15 cellular contexts compared by ENCODE assay signal in the genomic region with DNA sequence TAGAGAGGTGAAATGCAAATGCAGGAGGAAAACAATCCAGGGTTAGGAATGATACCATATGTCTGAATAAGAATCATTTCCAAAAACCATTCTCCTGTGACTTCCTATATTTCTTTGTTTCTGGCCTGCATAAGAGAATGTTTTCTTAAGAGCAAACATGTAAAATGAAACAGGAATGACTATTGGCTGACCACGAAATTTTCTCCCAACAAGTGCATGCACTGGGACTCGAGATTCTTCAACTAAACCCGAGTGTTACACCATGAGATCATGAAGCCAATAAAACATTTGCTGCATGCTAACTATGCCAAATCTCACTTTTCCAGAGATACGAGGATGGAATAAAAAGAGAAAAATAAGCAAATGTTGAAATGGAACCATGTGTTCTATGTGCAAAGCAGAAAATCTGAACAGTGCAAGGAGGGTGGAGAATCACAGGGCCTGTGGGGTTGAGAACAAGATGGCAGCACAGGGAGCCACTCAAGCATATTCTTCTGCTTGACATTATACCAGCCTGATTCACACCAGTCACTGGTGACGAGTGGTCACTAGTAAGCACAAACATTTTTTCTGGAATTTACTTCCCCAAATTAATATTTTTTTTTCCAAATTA.
DNase-seq lines count a peak whose midpoint lies in the region; ATAC-seq and TF ChIP-seq lines count a peak whose summit lies in the region.
"Had no signal": no experiment of that assay in that cellular context is flagged by ENCODE, and none has a peak within 500 bp of the region (broad histone marks: within the 10 kb centered on the region; RNA-seq: fewer than 3 reads in every experiment).

No MANE protein-coding gene starts in this region.

- H3K9me3 ChIP-seq in left ventricle myocardium inferior (replicated peaks) (no peaks in the 10 kb centered on the region), smooth muscle cell (replicated peaks; ENCODE audit: low read depth) (no peaks in the 10 kb centered on the region), HAP-1 (no peaks in the 10 kb centered on the region)
- H3K9me3 ChIP-seq: ascending aorta, upper lobe of right lung had no signal

- H3K27ac ChIP-seq in brain microvascular endothelial cell (peak overlapping the region; percentile 94), left ventricle myocardium inferior (replicated peaks) (peak overlapping the region; percentile 73), smooth muscle cell (ENCODE audit: low read depth) (peak overlapping the region; percentile 92)

- H3K4me1 ChIP-seq in left ventricle myocardium inferior = peaks cover 47% of the 10 kb centered on the region
- peaks cover 20% of the 10 kb centered on the region for H3K4me1 ChIP-seq in smooth muscle cell (ENCODE audit: low read depth)
- no peaks in the 10 kb centered on the region for H3K4me1 ChIP-seq in HAP-1

- no peak overlapping the region for H3K27ac Mint-ChIP-seq in natural killer cell treated with Interleukin-12 subunit alpha and Interleukin-12 subunit beta and Interleukin-15 and Interleukin-18, amount 100 ng/mL, for 72 hours
- H3K27ac Mint-ChIP-seq: progenitor cell of endocrine pancreas had no signal

- no peaks in the 10 kb centered on the region for H3K36me3 Mint-ChIP-seq in natural killer cell treated with Interleukin-12 subunit alpha and Interleukin-12 subunit beta and Interleukin-15 and Interleukin-18, amount 100 ng/mL, for 72 hours

- DNase-seq in ELR (ENCODE audit: low read depth) (peak; percentile 25), brain microvascular endothelial cell (peak; percentile 63), left ventricle myocardium inferior (no peak), smooth muscle cell (lab: John Stamatoyannopoulos, UW; ENCODE audit: unreplicated experiment) (no peak), DMS79 treated with DMSO at 0.1 percent for 48 hours (lab: John Stamatoyannopoulos, UW) (no peak), NCI-H446 treated with DMSO at 0.1 percent for 48 hours (lab: John Stamatoyannopoulos, UW) (no peak), HAP-1 (ENCODE audit: low spot score in 2 of 2) (no peak)
- DNase-seq in natural killer cell treated with Interleukin-12 subunit alpha and Interleukin-12 subunit beta and Interleukin-15 and Interleukin-18, amount 100 ng/mL, for 72 hours (ENCODE audit: low spot score) = no peak
- DNase-seq: activated CD8-positive, alpha-beta memory T cell treated with anti-CD3 and anti-CD28 coated beads, Interleukin-2, amount 50 U/mL, for 48 hours; H7; NCI-H2171; upper lobe of right lung had no signal

- H3K36me3 ChIP-seq in brain microvascular endothelial cell (replicated peaks) (no peaks in the 10 kb centered on the region), left ventricle myocardium inferior (no peaks in the 10 kb centered on the region), smooth muscle cell (ENCODE audit: low read depth) (no peaks in the 10 kb centered on the region), HAP-1 (replicated peaks) (no peaks in the 10 kb centered on the region)
- H3K36me3 ChIP-seq: ascending aorta, upper lobe of right lung had no signal

- peak overlapping the region; percentile 28 for H3K9ac ChIP-seq in smooth muscle cell (ENCODE audit: low read depth)

- H3K9me3 Mint-ChIP-seq in natural killer cell treated with Interleukin-12 subunit alpha and Interleukin-12 subunit beta and Interleukin-15 and Interleukin-18, amount 100 ng/mL, for 72 hours = no peaks in the 10 kb centered on the region

- 71% methylated on average over 5 of the region's 5 CpGs for WGBS in smooth muscle cell (ENCODE audit: low lambda C conversion rate)

- H3K79me2 ChIP-seq in smooth muscle cell (ENCODE audit: low read depth) = no peaks in the 10 kb centered on the region

- peaks cover 10 to 20% of the 10 kb centered on the region in 2 donors for H3K27me3 Mint-ChIP-seq in natural killer cell treated with Interleukin-12 subunit alpha and Interleukin-12 subunit beta and Interleukin-15 and Interleukin-18, amount 100 ng/mL, for 72 hours

- H3K4me3 ChIP-seq in brain microvascular endothelial cell (ENCODE audit: low read depth, low read length) = no peak overlapping the region
- no peak overlapping the region for H3K4me3 ChIP-seq in left ventricle myocardium inferior
- no peak overlapping the region for H3K4me3 ChIP-seq in smooth muscle cell
- H3K4me3 ChIP-seq in HAP-1 = no peak overlapping the region
- H3K4me3 ChIP-seq: ascending aorta, K562, upper lobe of right lung had no signal

- peak overlapping the region; percentile 69 for H3K4me2 ChIP-seq in smooth muscle cell

- no peak overlapping the region for H3K4me3 Mint-ChIP-seq in natural killer cell treated with Interleukin-12 subunit alpha and Interleukin-12 subunit beta and Interleukin-15 and Interleukin-18, amount 100 ng/mL, for 72 hours

- TF ChIP-seq CTCF in brain microvascular endothelial cell (IDR thresholded peaks at IDR 0.05; ENCODE audit: low read depth, low read length, missing control alignments) (no peak), left ventricle myocardium inferior (IDR thresholded peaks at IDR 0.05; ENCODE audit: borderline replicate concordance) (no peak), smooth muscle cell (IDR thresholded peaks at IDR 0.05; ENCODE audit: borderline replicate concordance, insufficient read depth, poor library complexity, severe bottlenecking) (no peak)

- no peak for ATAC-seq in natural killer cell treated with Interleukin-12 subunit alpha and Interleukin-12 subunit beta and Interleukin-15 and Interleukin-18, amount 100 ng/mL, for 72 hours
- ATAC-seq: K562, upper lobe of right lung had no signal

- intact Hi-C loops in left ventricle myocardium inferior (cut with micrococcal nuclease) = no loop called here

- in situ Hi-C loops in brain microvascular endothelial cell (cut with HindIII; ENCODE audit: low pct_ligation_motif_present, low sequenced_read_pairs) (loop anchor here (25.0 kb wide), 1 partner anchor 109 kb away; no protein-coding TSS in a partner anchor), HAP-1 (cut with MboI; ENCODE audit: low sequenced_read_pairs) (no loop called here)

- no peaks in the 10 kb centered on the region for H3K4me1 Mint-ChIP-seq in natural killer cell treated with Interleukin-12 subunit alpha and Interleukin-12 subunit beta and Interleukin-15 and Interleukin-18, amount 100 ng/mL, for 72 hours (ENCODE audit: low read depth in 2 of 2)

- no peaks in the 10 kb centered on the region for H4K20me1 ChIP-seq in smooth muscle cell (ENCODE audit: low read depth)

- peaks cover 11% of the 10 kb centered on the region for H3F3A ChIP-seq in smooth muscle cell (ENCODE audit: low read depth)

- no peak overlapping the region for H2AFZ ChIP-seq in smooth muscle cell (ENCODE audit: low read depth)

- no peaks in the 10 kb centered on the region for H3K27me3 ChIP-seq in brain microvascular endothelial cell (replicated peaks)
- H3K27me3 ChIP-seq in left ventricle myocardium inferior (ENCODE audit: low read depth) = peaks cover 13% of the 10 kb centered on the region
- no peaks in the 10 kb centered on the region for H3K27me3 ChIP-seq in smooth muscle cell (ENCODE audit: low read depth)
- no peaks in the 10 kb centered on the region for H3K27me3 ChIP-seq in HAP-1 (ENCODE audit: low read depth)
- H3K27me3 ChIP-seq: ascending aorta, upper lobe of right lung had no signal

Comparison
In these comparisons a context has a peak if more than half of its experiments do, and no peak if none do; other contexts are left out.
1. DNase-seq: peak in ELR (single experiment) and brain microvascular endothelial cell (single experiment); none in left ventricle myocardium inferior (single experiment), smooth muscle cell (single experiment), natural killer cell treated with Interleukin-12 subunit alpha and Interleukin-12 subunit beta and Interleukin-15 and Interleukin-18, amount 100 ng/mL, for 72 hours (single experiment), DMS79 treated with DMSO at 0.1 percent for 48 hours (single experiment), NCI-H446 treated with DMSO at 0.1 percent for 48 hours (single experiment) and HAP-1 (0 of 2).
2. Peak in every context shown above with its lines, with median percentiles within 50 percentile points of each other: H3K27ac ChIP-seq.